10 cellular contexts compared by ENCODE assay signal in genomic region chr17:7502987-7503386, GRCh38. TPM values are rescaled to one million over a fixed set of nuclear protein-coding genes. Genes with fewer than 3 reads are reported as not detected.
DNase-seq lines count a peak whose midpoint lies in the region; ATAC-seq and TF ChIP-seq lines count a peak whose summit lies in the region.
"Had no signal": no experiment of that assay in that cellular context is flagged by ENCODE, and none has a peak within 500 bp of the region (broad histone marks: within the 10 kb centered on the region; RNA-seq: fewer than 3 reads in every experiment).

No MANE protein-coding gene starts in this region.

- WGBS in IMR-90 (ENCODE audit: extremely low coverage in 2 of 2, insufficient read length in 1 of 2), 2 experiments: 93% methylated on average over 11 of the region's 14 CpGs; no CpG with 5 or more reads in 1 of the 2 experiments

- no peak overlapping the region for H3K23ac ChIP-seq in IMR-90 (ENCODE audit: low read depth, low read length)

- no peak overlapping the region for H4K8ac ChIP-seq in IMR-90 (ENCODE audit: low read depth in 2 of 2, low read length in 2 of 2)

- POLR2A ChIA-PET in CD4-positive, alpha-beta T cell (lab: Charles Lee): no interaction called here
- POLR2A ChIA-PET in IMR-90 (lab: Charles Lee; ENCODE audit: unreplicated experiment): no interaction called here

- no peak overlapping the region for H2BK5ac ChIP-seq in IMR-90 (ENCODE audit: low read depth, low read length, poor library complexity, severe bottlenecking)

- no peak overlapping the region for H3K27ac Mint-ChIP-seq in CD4-positive, alpha-beta T cell

- no peak overlapping the region for H2AK9ac ChIP-seq in IMR-90 (replicated peaks; ENCODE audit: low read depth, low read length, poor library complexity)

- H2AK5ac ChIP-seq in IMR-90 (ENCODE audit: low read depth, low read length): no peak overlapping the region

- no peak overlapping the region for H3K56ac ChIP-seq in IMR-90 (ENCODE audit: extremely low read depth, insufficient read depth, low read length)

- no peak overlapping the region for H3K4me2 ChIP-seq in IMR-90 (ENCODE audit: low read depth, low read length)
- H3K4me2 ChIP-seq: KMS-11 had no signal

- no peak overlapping the region for H3K27ac ChIP-seq in CD4-positive, alpha-beta T cell (ENCODE audit: low read depth, low read length)
- H3K27ac ChIP-seq in IMR-90 (ENCODE audit: insufficient read depth, low read length): no peak overlapping the region
- H3K27ac ChIP-seq: epithelial cell of prostate, KMS-11 had no signal

- dilution Hi-C loops in IMR-90 (cut with HindIII; ENCODE audit: low sequenced_read_pairs, unreplicated experiment): no loop called here

- in situ Hi-C loops in IMR-90 (cut with MboI; ENCODE audit: low sequenced_read_pairs): no loop called here

- TF ChIP-seq CTCF in CD4-positive, alpha-beta T cell (IDR thresholded peaks at IDR 0.05): no peak
- TF ChIP-seq CTCF in IMR-90 (conservative IDR thresholded peaks at IDR 0.05; ENCODE audit: low read depth, low read length) (peak; percentile 25; the same call in 1 of the 2 replicates), fibroblast of villous mesenchyme (IDR thresholded peaks at IDR 0.05; ENCODE audit: insufficient read depth, low read depth, low read length) (peak; percentile 43)

- no peak overlapping the region for H4K5ac ChIP-seq in IMR-90 (ENCODE audit: low read depth, low read length)

- no peak for TF ChIP-seq POLR2A in IMR-90 (IDR thresholded peaks at IDR 0.05; ENCODE audit: low read depth, low read length)

- no peak overlapping the region for H3K9ac ChIP-seq in IMR-90 (ENCODE audit: low read depth, low read length)
- H3K9ac ChIP-seq: KMS-11 had no signal

- no peak overlapping the region for H2BK15ac ChIP-seq in IMR-90 (ENCODE audit: low read depth, low read length)

- BruUV-seq in IMR-90 (replicated peaks; lab: Mats Ljungman, UMichigan): TSS peak; percentile 8

- no peaks in the 10 kb centered on the region for H3K4me1 ChIP-seq in IMR-90 (ENCODE audit: control insufficient read depth, insufficient read depth, low read length)

- no peak overlapping the region for H3K18ac ChIP-seq in IMR-90 (ENCODE audit: low read depth, low read length)

- H3K79me1 ChIP-seq in IMR-90 (ENCODE audit: low read depth in 1 of 2, low read length in 2 of 2): peaks cover 32 to 39% of the 10 kb centered on the region in 2 experiments

- H2AFZ ChIP-seq in IMR-90 (replicated peaks; ENCODE audit: low read length, poor library complexity): no peak overlapping the region

- H3K9me3 ChIP-seq in CD4-positive, alpha-beta T cell (ENCODE audit: control insufficient read depth, low read length): no peaks in the 10 kb centered on the region
- no peaks in the 10 kb centered on the region for H3K9me3 ChIP-seq in IMR-90 (ENCODE audit: control insufficient read depth, insufficient read depth, low read length)

- H2BK20ac ChIP-seq in IMR-90 (ENCODE audit: low read depth, low read length): no peak overlapping the region

- CTCF ChIA-PET in CD4-positive, alpha-beta T cell (lab: Charles Lee): interaction anchor here (1.2 kb wide), 1 partner anchor 66 kb away, joined by 6 read pairs; no protein-coding TSS in a partner anchor
- CTCF ChIA-PET in IMR-90 (lab: Yijun Ruan, JAX): interaction anchor here (1.2 kb wide), 1 partner anchor 11 kb away, joined by 3 read pairs; no protein-coding TSS in a partner anchor

- DNase-seq in CD4-positive, alpha-beta T cell: peak in 1 of 10 experiments; percentile 21
- no peak for DNase-seq in IMR-90
- no peak for DNase-seq in fibroblast of villous mesenchyme (ENCODE audit: low read depth)
- no peak for DNase-seq in DMS79 treated with DMSO at 0.1 percent for 48 hours (lab: John Stamatoyannopoulos, UW)
- no peak for DNase-seq in NCI-H345 treated with DMSO at 0.1 percent for 48 hours (lab: John Stamatoyannopoulos, UW; ENCODE audit: unreplicated experiment)
- no peak for DNase-seq in RPMI8226
- DNase-seq: activated T-cell treated with anti-CD3 and anti-CD28 coated beads, Interleukin-2, amount 50 U/mL, for 72 hours; Right ventricle myocardium superior had no signal

- H2BK120ac ChIP-seq in IMR-90 (ENCODE audit: low read depth, low read length): no peak overlapping the region

- no peak overlapping the region for H3K4me3 Mint-ChIP-seq in CD4-positive, alpha-beta T cell
- H3K4me3 Mint-ChIP-seq: activated T-cell treated with anti-CD3 and anti-CD28 coated beads, Interleukin-2, amount 50 U/mL, for 72 hours had no signal

- H3K4ac ChIP-seq in IMR-90 (ENCODE audit: low read depth, low read length): no peak overlapping the region

- peak; percentile 29; the same call in 1 of the 2 replicates for TF ChIP-seq RAD21 in IMR-90 (IDR thresholded peaks at IDR 0.05; ENCODE audit: low read length)

- H3K27me3 Mint-ChIP-seq in CD4-positive, alpha-beta T cell: no peaks in the 10 kb centered on the region

- H3K27me3 ChIP-seq in CD4-positive, alpha-beta T cell (ENCODE audit: control insufficient read depth, insufficient read depth, low read length): no peaks in the 10 kb centered on the region
- no peaks in the 10 kb centered on the region for H3K27me3 ChIP-seq in IMR-90 (ENCODE audit: control insufficient read depth, insufficient read depth, low read length)

- peaks cover 9% of the 10 kb centered on the region; the same call in 1 of the 2 replicates for H4K20me1 ChIP-seq in IMR-90 (ENCODE audit: insufficient read depth, low read length)

- H3K14ac ChIP-seq in IMR-90 (replicated peaks; ENCODE audit: low read depth, low read length): no peak overlapping the region

- peak; percentile 39 for ATAC-seq in CD4-positive, alpha-beta T cell (ENCODE audit: poor library complexity)
- no peak for ATAC-seq in IMR-90 (ENCODE audit: low read depth)

- H3K4me3 ChIP-seq in IMR-90 (ENCODE audit: insufficient read depth, low read depth, low read length) (no peak overlapping the region), fibroblast of villous mesenchyme (ENCODE audit: low read depth, low read length) (no peak overlapping the region)

- H3K9me1 ChIP-seq in IMR-90 (ENCODE audit: insufficient read depth, low read length): peaks cover 2% of the 10 kb centered on the region; the same call in 1 of the 2 replicates

- H4K91ac ChIP-seq in IMR-90 (ENCODE audit: insufficient read depth, low read depth, low read length): no peak overlapping the region

- no peaks in the 10 kb centered on the region for H3K9me3 Mint-ChIP-seq in CD4-positive, alpha-beta T cell
- H3K9me3 Mint-ChIP-seq: activated T-cell treated with anti-CD3 and anti-CD28 coated beads, Interleukin-2, amount 50 U/mL, for 72 hours had no signal

- H3K36me3 Mint-ChIP-seq in CD4-positive, alpha-beta T cell (ENCODE audit: low read depth): peaks cover 94% of the 10 kb centered on the region

- intact Hi-C loops in CD4-positive, alpha-beta T cell (cut with DNase I, micrococcal nuclease): loop anchor here (2.0 to 5.0 kb wide), 2 partner anchors 66 to 146 kb away; partner anchors contain the start of gene TMEM95 (in 1 of the 2)
- intact Hi-C loops in IMR-90 (cut with micrococcal nuclease): no loop called here

- H3K36me3 ChIP-seq in IMR-90 (ENCODE audit: control insufficient read depth, insufficient read depth, low read length): peaks cover 73% of the 10 kb centered on the region

- H3K4me1 Mint-ChIP-seq in CD4-positive, alpha-beta T cell (ENCODE audit: low read depth): no peaks in the 10 kb centered on the region

TF ChIP-seq in IMR-90, 13 proteins besides CTCF, POLR2A, EP300 and RAD21:
- TF ChIP-seq USF2 (IDR thresholded peaks at IDR 0.05; ENCODE audit: low read depth, low read length): no peak
- TF ChIP-seq SMC3 (IDR thresholded peaks at IDR 0.05; ENCODE audit: low read depth, low read length): peak; percentile 22; the same call in 1 of the 2 replicates

RNA-seq across cellular contexts. Expression of gene POLR2A, which starts 18.8 kb away (rescaled TPM):
- 100 to 1,000 TPM; 491 to 501 TPM for total RNA-seq in CD4-positive, alpha-beta T cell
- total RNA-seq in IMR-90 (2012; rRNA removed): 56.4 and 56.6 TPM in 2 replicates
- polyA plus RNA-seq in IMR-90 (2012; rRNA removed): 38.4 and 54.0 TPM in 2 replicates
- 27.6 and 39.2 TPM in 2 replicates for polyA plus RNA-seq in IMR-90 (2012; cell fraction: cytosol; rRNA removed)
- 56.8 and 69.7 TPM in 2 replicates for polyA plus RNA-seq in IMR-90 (2012; cell fraction: nucleus; rRNA removed; ENCODE audit: low replicate concordance)
- total RNA-seq in fibroblast of villous mesenchyme: 118 and 127 TPM in 2 replicates

RNA-seq across cellular contexts. Expression of gene SLC35G6, which starts 21.7 kb away (rescaled TPM):
- total RNA-seq in CD4-positive, alpha-beta T cell: under 1 TPM in 1 of 2 experiments, not detected in 1; 0.17 TPM
- total RNA-seq in IMR-90 (2012; rRNA removed) (not detected in 2 replicates), fibroblast of villous mesenchyme (not detected in 2 replicates)
- not detected in 2 replicates for polyA plus RNA-seq in IMR-90 (2012; rRNA removed)
- not detected in 2 replicates for polyA plus RNA-seq in IMR-90 (2012; cell fraction: cytosol; rRNA removed)
- polyA plus RNA-seq in IMR-90 (2012; cell fraction: nucleus; rRNA removed; ENCODE audit: low replicate concordance): not detected in 2 replicates
- total RNA-seq: Right ventricle myocardium superior had no signal

RNA-seq across cellular contexts. Expression of gene ZBTB4, which starts 23.6 kb away (rescaled TPM):
- total RNA-seq in CD4-positive, alpha-beta T cell: 10 to 100 TPM; 55.1 to 55.6 TPM
- total RNA-seq in IMR-90 (2012; rRNA removed): 6.3 and 8.3 TPM in 2 replicates
- 20.1 and 20.3 TPM in 2 replicates for polyA plus RNA-seq in IMR-90 (2012; rRNA removed)
- polyA plus RNA-seq in IMR-90 (2012; cell fraction: cytosol; rRNA removed): 12.2 and 17.4 TPM in 2 replicates
- 49.1 and 50.3 TPM in 2 replicates for polyA plus RNA-seq in IMR-90 (2012; cell fraction: nucleus; rRNA removed; ENCODE audit: low replicate concordance)
- 30.0 and 37.1 TPM in 2 replicates for total RNA-seq in fibroblast of villous mesenchyme

RNA-seq across cellular contexts. Expression of gene TNFSF12, which starts 45.9 kb away (rescaled TPM):
- total RNA-seq in CD4-positive, alpha-beta T cell: 10 to 100 TPM; 17.0 to 19.1 TPM
- total RNA-seq in IMR-90 (2012; rRNA removed): 2.7 and 3.6 TPM in 2 replicates
- polyA plus RNA-seq in IMR-90 (2012; rRNA removed): 22.0 and 23.1 TPM in 2 replicates
- 33.5 and 41.8 TPM in 2 replicates for polyA plus RNA-seq in IMR-90 (2012; cell fraction: cytosol; rRNA removed)
- polyA plus RNA-seq in IMR-90 (2012; cell fraction: nucleus; rRNA removed; ENCODE audit: low replicate concordance): 8.7 and 15.1 TPM in 2 replicates
- 11.7 and 14.5 TPM in 2 replicates for total RNA-seq in fibroblast of villous mesenchyme

RNA-seq across cellular contexts. Expression of gene TNFSF13, which starts 55.6 kb away (rescaled TPM):
- total RNA-seq in CD4-positive, alpha-beta T cell: 1 to 10 TPM; 1.1 to 1.7 TPM
- total RNA-seq in IMR-90 (2012; rRNA removed) (0.56 TPM in 1 of 2 replicates, not detected in the other), fibroblast of villous mesenchyme (0.43 and 0.64 TPM in 2 replicates)
- 0.98 and 1.3 TPM in 2 replicates for polyA plus RNA-seq in IMR-90 (2012; rRNA removed)
- polyA plus RNA-seq in IMR-90 (2012; cell fraction: cytosol; rRNA removed): 1.1 and 1.2 TPM in 2 replicates
- 1.4 and 1.9 TPM in 2 replicates for polyA plus RNA-seq in IMR-90 (2012; cell fraction: nucleus; rRNA removed; ENCODE audit: low replicate concordance)
